1 cellular context compared by ENCODE assay signal in the genomic region with DNA sequence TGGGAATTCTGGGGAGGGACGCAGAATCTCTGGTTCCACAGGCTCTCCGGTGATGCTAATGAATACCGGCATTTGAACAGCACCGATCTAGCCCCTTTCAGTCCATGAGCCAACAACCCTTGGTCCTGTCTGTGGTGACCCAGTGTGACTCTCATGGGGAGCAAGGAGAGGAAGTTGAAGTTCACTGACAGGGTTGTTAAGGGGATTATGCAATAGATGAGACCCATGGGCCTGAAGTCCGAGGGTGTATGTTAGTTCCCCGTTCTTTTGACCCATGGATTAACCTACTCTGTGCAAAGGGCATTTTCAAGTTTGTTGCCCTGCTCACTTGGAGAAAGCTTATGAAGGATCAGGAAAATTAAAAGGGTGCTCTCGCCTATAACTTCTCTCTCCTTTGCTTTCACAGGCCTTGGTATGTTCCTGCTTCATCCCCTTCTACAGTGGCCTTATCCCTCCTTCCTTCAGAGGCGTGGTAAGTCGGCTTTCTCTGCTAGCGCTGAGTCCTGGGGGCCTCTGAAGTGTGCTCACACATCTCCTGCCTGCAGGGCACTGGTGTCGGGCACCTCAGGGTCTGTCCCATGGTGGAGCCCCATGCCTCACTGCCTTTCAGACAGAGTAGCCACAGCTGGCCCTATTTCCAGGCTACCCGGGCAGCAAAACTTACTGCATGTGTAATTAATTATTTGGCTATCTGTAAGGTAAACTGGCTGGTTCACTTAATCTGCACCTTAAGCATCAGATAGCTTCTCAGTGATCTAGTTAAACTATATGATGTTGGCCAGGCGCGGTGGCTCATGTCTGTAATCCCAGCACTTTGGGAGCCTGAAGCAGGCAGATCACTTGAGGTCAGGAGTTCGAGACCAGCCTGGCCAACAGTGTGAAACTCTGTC.
TF ChIP-seq lines count a peak whose summit lies in the region.

No MANE protein-coding gene starts in this region.

TF ChIP-seq in HepG2, 621 proteins besides CTCF, POLR2A, EP300 and RAD21 (continues in another document):
- no peak for TF ChIP-seq ZZZ3 (CRISPR knock-in tag; IDR thresholded peaks at IDR 0.05; ENCODE audit: borderline replicate concordance)
- TF ChIP-seq ZFP36 (IDR thresholded peaks at IDR 0.05; ENCODE audit: borderline replicate concordance, low read depth, low read length, partially characterized antibody), result no peak
- peak; percentile 98 for TF ChIP-seq RARA (CRISPR knock-in tag; IDR thresholded peaks at IDR 0.05)
- TF ChIP-seq ZNF275 (CRISPR knock-in tag; IDR thresholded peaks at IDR 0.05; ENCODE audit: borderline replicate concordance), result no peak
- TF ChIP-seq HDAC2 (CRISPR knock-in tag; IDR thresholded peaks at IDR 0.05), result peak; percentile 23; the same call in 1 of the 2 replicates
- peak; percentile 61 for TF ChIP-seq NR2C2 (CRISPR knock-in tag; IDR thresholded peaks at IDR 0.05; ENCODE audit: borderline replicate concordance)
- TF ChIP-seq RXRB (CRISPR knock-in tag; IDR thresholded peaks at IDR 0.05; ENCODE audit: borderline replicate concordance), result peak; percentile 96
- no peak for TF ChIP-seq ZNF512 (CRISPR knock-in tag; IDR thresholded peaks at IDR 0.05)
- no peak for TF ChIP-seq SOX6 (IDR thresholded peaks at IDR 0.05)
- peak; percentile 61 for TF ChIP-seq SOX6 (CRISPR knock-in tag; IDR thresholded peaks at IDR 0.05)
- TF ChIP-seq RORA (CRISPR knock-in tag; IDR thresholded peaks at IDR 0.05), result no peak
- 0 out of 2 replicates have a peak, but pooled peaks have one; percentile 30 for TF ChIP-seq PATZ1 (CRISPR knock-in tag; IDR thresholded peaks at IDR 0.05)
- TF ChIP-seq ZMYM4 (CRISPR knock-in tag; IDR thresholded peaks at IDR 0.05), result 0 out of 2 replicates have a peak, but pooled peaks have one; percentile 31
- TF ChIP-seq, protein P1, sequence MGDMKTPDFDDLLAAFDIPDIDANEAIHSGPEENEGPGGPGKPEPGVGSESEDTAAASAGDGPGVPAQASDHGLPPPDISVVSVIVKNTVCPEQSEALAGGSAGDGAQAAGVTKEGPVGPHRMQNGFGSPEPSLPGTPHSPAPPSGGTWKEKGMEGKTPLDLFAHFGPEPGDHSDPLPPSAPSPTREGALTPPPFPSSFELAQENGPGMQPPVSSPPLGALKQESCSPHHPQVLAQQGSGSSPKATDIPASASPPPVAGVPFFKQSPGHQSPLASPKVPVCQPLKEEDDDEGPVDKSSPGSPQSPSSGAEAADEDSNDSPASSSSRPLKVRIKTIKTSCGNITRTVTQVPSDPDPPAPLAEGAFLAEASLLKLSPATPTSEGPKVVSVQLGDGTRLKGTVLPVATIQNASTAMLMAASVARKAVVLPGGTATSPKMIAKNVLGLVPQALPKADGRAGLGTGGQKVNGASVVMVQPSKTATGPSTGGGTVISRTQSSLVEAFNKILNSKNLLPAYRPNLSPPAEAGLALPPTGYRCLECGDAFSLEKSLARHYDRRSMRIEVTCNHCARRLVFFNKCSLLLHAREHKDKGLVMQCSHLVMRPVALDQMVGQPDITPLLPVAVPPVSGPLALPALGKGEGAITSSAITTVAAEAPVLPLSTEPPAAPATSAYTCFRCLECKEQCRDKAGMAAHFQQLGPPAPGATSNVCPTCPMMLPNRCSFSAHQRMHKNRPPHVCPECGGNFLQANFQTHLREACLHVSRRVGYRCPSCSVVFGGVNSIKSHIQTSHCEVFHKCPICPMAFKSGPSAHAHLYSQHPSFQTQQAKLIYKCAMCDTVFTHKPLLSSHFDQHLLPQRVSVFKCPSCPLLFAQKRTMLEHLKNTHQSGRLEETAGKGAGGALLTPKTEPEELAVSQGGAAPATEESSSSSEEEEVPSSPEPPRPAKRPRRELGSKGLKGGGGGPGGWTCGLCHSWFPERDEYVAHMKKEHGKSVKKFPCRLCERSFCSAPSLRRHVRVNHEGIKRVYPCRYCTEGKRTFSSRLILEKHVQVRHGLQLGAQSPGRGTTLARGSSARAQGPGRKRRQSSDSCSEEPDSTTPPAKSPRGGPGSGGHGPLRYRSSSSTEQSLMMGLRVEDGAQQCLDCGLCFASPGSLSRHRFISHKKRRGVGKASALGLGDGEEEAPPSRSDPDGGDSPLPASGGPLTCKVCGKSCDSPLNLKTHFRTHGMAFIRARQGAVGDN (CRISPR knock-in tag; IDR thresholded peaks at IDR 0.05), result peak; percentile 18; the same call in 1 of the 2 replicates
- TF ChIP-seq, protein P2, sequence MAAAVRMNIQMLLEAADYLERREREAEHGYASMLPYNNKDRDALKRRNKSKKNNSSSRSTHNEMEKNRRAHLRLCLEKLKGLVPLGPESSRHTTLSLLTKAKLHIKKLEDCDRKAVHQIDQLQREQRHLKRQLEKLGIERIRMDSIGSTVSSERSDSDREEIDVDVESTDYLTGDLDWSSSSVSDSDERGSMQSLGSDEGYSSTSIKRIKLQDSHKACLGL (CRISPR knock-in tag; IDR thresholded peaks at IDR 0.05), result no peak
- no peak for TF ChIP-seq ZBTB44 (CRISPR knock-in tag; IDR thresholded peaks at IDR 0.05)
- 0 out of 2 replicates have a peak, but pooled peaks have one; percentile 55 for TF ChIP-seq TARDBP (CRISPR knock-in tag; IDR thresholded peaks at IDR 0.05)
- TF ChIP-seq FOXP1 (IDR thresholded peaks at IDR 0.05), result no peak
- 0 out of 2 replicates have a peak, but pooled peaks have one; percentile 27 for TF ChIP-seq FOXP1 (CRISPR knock-in tag; IDR thresholded peaks at IDR 0.05)
- TF ChIP-seq SKI (IDR thresholded peaks at IDR 0.05; ENCODE audit: partially characterized antibody), result peak; percentile 96
- peak; percentile 65; the same call in 1 of the 2 replicates for TF ChIP-seq SPEN (CRISPR knock-in tag; IDR thresholded peaks at IDR 0.05; ENCODE audit: low read depth)
- TF ChIP-seq CREM (IDR thresholded peaks at IDR 0.05), result peak; percentile 42; the same call in 1 of the 2 replicates
- TF ChIP-seq CREM (CRISPR knock-in tag; IDR thresholded peaks at IDR 0.05), result no peak
- TF ChIP-seq ZNF329 (CRISPR knock-in tag; IDR thresholded peaks at IDR 0.05; ENCODE audit: low read depth), result no peak
- TF ChIP-seq SKIL (CRISPR knock-in tag; IDR thresholded peaks at IDR 0.05; ENCODE audit: borderline replicate concordance), result peak; percentile 87
- TF ChIP-seq AKAP8 (CRISPR knock-in tag; IDR thresholded peaks at IDR 0.05), result 0 out of 2 replicates have a peak, but pooled peaks have one; percentile 34
- peak; percentile 37; the same call in 1 of the 2 replicates for TF ChIP-seq ZNF501 (CRISPR knock-in tag; IDR thresholded peaks at IDR 0.05)
- no peak for TF ChIP-seq EED (CRISPR knock-in tag; IDR thresholded peaks at IDR 0.05)
- no peak for TF ChIP-seq KMT2B (CRISPR knock-in tag; IDR thresholded peaks at IDR 0.05)
- peak; percentile 51; the same call in 1 of the 2 replicates for TF ChIP-seq HOXA3 (CRISPR knock-in tag; IDR thresholded peaks at IDR 0.05)
- TF ChIP-seq KLF9 (CRISPR knock-in tag; IDR thresholded peaks at IDR 0.05; ENCODE audit: low read depth), result no peak
- 0 out of 2 replicates have a peak, but pooled peaks have one; percentile 40 for TF ChIP-seq ZNF124 (CRISPR knock-in tag; IDR thresholded peaks at IDR 0.05)
- TF ChIP-seq, protein P3, sequence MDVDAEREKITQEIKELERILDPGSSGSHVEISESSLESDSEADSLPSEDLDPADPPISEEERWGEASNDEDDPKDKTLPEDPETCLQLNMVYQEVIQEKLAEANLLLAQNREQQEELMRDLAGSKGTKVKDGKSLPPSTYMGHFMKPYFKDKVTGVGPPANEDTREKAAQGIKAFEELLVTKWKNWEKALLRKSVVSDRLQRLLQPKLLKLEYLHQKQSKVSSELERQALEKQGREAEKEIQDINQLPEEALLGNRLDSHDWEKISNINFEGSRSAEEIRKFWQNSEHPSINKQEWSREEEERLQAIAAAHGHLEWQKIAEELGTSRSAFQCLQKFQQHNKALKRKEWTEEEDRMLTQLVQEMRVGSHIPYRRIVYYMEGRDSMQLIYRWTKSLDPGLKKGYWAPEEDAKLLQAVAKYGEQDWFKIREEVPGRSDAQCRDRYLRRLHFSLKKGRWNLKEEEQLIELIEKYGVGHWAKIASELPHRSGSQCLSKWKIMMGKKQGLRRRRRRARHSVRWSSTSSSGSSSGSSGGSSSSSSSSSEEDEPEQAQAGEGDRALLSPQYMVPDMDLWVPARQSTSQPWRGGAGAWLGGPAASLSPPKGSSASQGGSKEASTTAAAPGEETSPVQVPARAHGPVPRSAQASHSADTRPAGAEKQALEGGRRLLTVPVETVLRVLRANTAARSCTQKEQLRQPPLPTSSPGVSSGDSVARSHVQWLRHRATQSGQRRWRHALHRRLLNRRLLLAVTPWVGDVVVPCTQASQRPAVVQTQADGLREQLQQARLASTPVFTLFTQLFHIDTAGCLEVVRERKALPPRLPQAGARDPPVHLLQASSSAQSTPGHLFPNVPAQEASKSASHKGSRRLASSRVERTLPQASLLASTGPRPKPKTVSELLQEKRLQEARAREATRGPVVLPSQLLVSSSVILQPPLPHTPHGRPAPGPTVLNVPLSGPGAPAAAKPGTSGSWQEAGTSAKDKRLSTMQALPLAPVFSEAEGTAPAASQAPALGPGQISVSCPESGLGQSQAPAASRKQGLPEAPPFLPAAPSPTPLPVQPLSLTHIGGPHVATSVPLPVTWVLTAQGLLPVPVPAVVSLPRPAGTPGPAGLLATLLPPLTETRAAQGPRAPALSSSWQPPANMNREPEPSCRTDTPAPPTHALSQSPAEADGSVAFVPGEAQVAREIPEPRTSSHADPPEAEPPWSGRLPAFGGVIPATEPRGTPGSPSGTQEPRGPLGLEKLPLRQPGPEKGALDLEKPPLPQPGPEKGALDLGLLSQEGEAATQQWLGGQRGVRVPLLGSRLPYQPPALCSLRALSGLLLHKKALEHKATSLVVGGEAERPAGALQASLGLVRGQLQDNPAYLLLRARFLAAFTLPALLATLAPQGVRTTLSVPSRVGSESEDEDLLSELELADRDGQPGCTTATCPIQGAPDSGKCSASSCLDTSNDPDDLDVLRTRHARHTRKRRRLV (CRISPR knock-in tag; IDR thresholded peaks at IDR 0.05), result no peak
- TF ChIP-seq PITX1 (CRISPR knock-in tag; IDR thresholded peaks at IDR 0.05), result peak; percentile 99
- TF ChIP-seq ZNF10 (CRISPR knock-in tag; IDR thresholded peaks at IDR 0.05; ENCODE audit: borderline replicate concordance, low read depth), result no peak
- TF ChIP-seq MED1 (CRISPR knock-in tag; IDR thresholded peaks at IDR 0.05), result peak; percentile 68
- no peak for TF ChIP-seq HMG20B (CRISPR knock-in tag; conservative IDR thresholded peaks at IDR 0.05)
- no peak for TF ChIP-seq ZNF790 (CRISPR knock-in tag; IDR thresholded peaks at IDR 0.05; ENCODE audit: borderline replicate concordance)
- no peak for TF ChIP-seq PHF8 (CRISPR knock-in tag; IDR thresholded peaks at IDR 0.05)
- peak; percentile 93 for TF ChIP-seq CEBPB (IDR thresholded peaks at IDR 0.05; ENCODE audit: borderline replicate concordance, low read depth, low read length)
- TF ChIP-seq RXRA (CRISPR knock-in tag; IDR thresholded peaks at IDR 0.05), result peak; percentile 85; the same call in 1 of the 2 replicates
